ENCODE assay signal across 20 cellular contexts in genomic region chr20:17605131-17605660, GRCh38. TPM values are rescaled to one million over a fixed set of nuclear protein-coding genes. Genes with fewer than 3 reads are reported as not detected.
A peak's percentile ranks its signal among the peaks of the same experiment; 100 is the strongest.
DNase-seq lines count a peak whose midpoint lies in the region; ATAC-seq and TF ChIP-seq lines count a peak whose summit lies in the region.
"Had no signal": no experiment of that assay in that cellular context is flagged by ENCODE, and none has a peak within 500 bp of the region (broad histone marks: within the 10 kb centered on the region; RNA-seq: fewer than 3 reads in every experiment).

No MANE protein-coding gene starts in this region.

- peaks cover 29% of the 10 kb centered on the region for H3K4me1 Mint-ChIP-seq in WTC11

- peak overlapping the region; percentile 67 to 68 for H3K27ac ChIP-seq in liver (ENCODE audit: low read depth in 1 of 2, low read length in 2 of 2)
- peak overlapping the region; percentile 8 for H3K27ac ChIP-seq in rectal smooth muscle tissue (ENCODE audit: low read depth, low read length)
- H3K27ac ChIP-seq: BLaER1, SJCRH30 had no signal

- POLR2A ChIA-PET in WTC11 (lab: Charles Lee) = no interaction called here

- CTCF ChIA-PET in WTC11 (lab: Charles Lee) = interaction anchor here (0.6 to 1.1 kb wide), 3 partner anchors 11 to 13 kb away, joined by 3 to 5 read pairs (median 4); no protein-coding TSS in a partner anchor

- H3K9me3 Mint-ChIP-seq in WTC11 = no peaks in the 10 kb centered on the region

- H3K4me3 ChIP-seq in liver (ENCODE audit: low read depth in 1 of 3, low read length in 3 of 3) (peak overlapping the region in 1 of 3 donors; percentile 29), rectal smooth muscle tissue (ENCODE audit: low read length) (no peak overlapping the region)
- H3K4me3 ChIP-seq: BLaER1, SJCRH30 had no signal

- H3K9me3 ChIP-seq in liver (ENCODE audit: control insufficient read depth in 4 of 4, low read length in 3 of 4) = no peaks in the 10 kb centered on the region
- H3K9me3 ChIP-seq: BLaER1, SJCRH30 had no signal

- TF ChIP-seq RAD21 in liver (IDR thresholded peaks at IDR 0.05) = peak; percentile 51 to 55

- H3K27me3 Mint-ChIP-seq in WTC11 (ENCODE audit: low read depth) = no peaks in the 10 kb centered on the region

- H3K9ac ChIP-seq in liver (ENCODE audit: low read depth in 1 of 2, low read length in 2 of 2) (no peak overlapping the region), rectal smooth muscle tissue (ENCODE audit: low read length) (no peak overlapping the region)
- H3K9ac ChIP-seq: BLaER1 had no signal

- H3K4me1 ChIP-seq in liver (ENCODE audit: control insufficient read depth in 4 of 4, insufficient read depth in 4 of 4, low read length in 3 of 4) = peaks cover 2 to 32% (median 24%) of the 10 kb centered on the region in 4 donors
- H3K4me1 ChIP-seq in rectal smooth muscle tissue (ENCODE audit: control insufficient read depth, insufficient read depth, low read length) = peaks cover 26% of the 10 kb centered on the region
- H3K4me1 ChIP-seq: SJCRH30 had no signal

- DNase-seq in Caki2 (ENCODE audit: low read depth) = peak; percentile 77
- no peak for DNase-seq in WTC11 (ENCODE audit: low spot score)
- DNase-seq in superior temporal gyrus (ENCODE audit: extremely low spot score) = no peak
- no peak for DNase-seq in AG08396 (ENCODE audit: low spot score)
- no peak for DNase-seq in stimulated activated CD4-positive, alpha-beta T cell treated with anti-CD3 and anti-CD28 coated beads, Interleukin-12 subunit alpha, Interleukin-12 subunit beta, amount 100 ng/mL, for 4 hours
- DNase-seq: activated CD8-positive, alpha-beta T cell treated with anti-CD3 and anti-CD28 coated beads, Interleukin-2, amount 10 ng/mL, durations not matched to agents 7 days and 5 days; amygdala; erythroblast; head of caudate nucleus; KBM-7; NCI-H1105 treated with DMSO at 0.1 percent for 48 hours; NK-92 treated with Interleukin-12 subunit alpha and Interleukin-12 subunit beta, amount 100 ng/mL, for 24 hours; SJCRH30; stimulated activated naive CD4-positive, alpha-beta T cell treated with Interleukin-2 at 50 U/mL for 16 hours; T1000 had no signal

- no peak overlapping the region for H3K4me3 Mint-ChIP-seq in WTC11
- H3K4me3 Mint-ChIP-seq: activated CD8-positive, alpha-beta T cell treated with anti-CD3 and anti-CD28 coated beads, Interleukin-2, amount 10 ng/mL, durations not matched to agents 7 days and 5 days had no signal

- ATAC-seq in WTC11 (no peak), GM18909 (IDR thresholded peaks at IDR 0.05; ENCODE audit: poor library complexity, unreplicated experiment) (no peak)
- ATAC-seq: activated CD8-positive, alpha-beta T cell treated with anti-CD3 and anti-CD28 coated beads, Interleukin-2, amount 10 ng/mL, durations not matched to agents 7 days and 5 days; HCT116 had no signal

- in situ Hi-C loops in Caki2 (cut with HindIII; ENCODE audit: low pct_unique_long_range_greater_than_20kb, low sequenced_read_pairs) = no loop called here

- peaks cover 5% of the 10 kb centered on the region; the same call in 1 of the 2 replicates for H3K36me3 Mint-ChIP-seq in WTC11

- H3K27me3 ChIP-seq in liver (ENCODE audit: control insufficient read depth in 4 of 4, insufficient read depth in 4 of 4, low read length in 3 of 4) (no peaks in the 10 kb centered on the region), rectal smooth muscle tissue (ENCODE audit: control insufficient read depth, insufficient read depth, low read length) (no peaks in the 10 kb centered on the region)
- H3K27me3 ChIP-seq: BLaER1, SJCRH30 had no signal

- H3K36me3 ChIP-seq in liver (ENCODE audit: control insufficient read depth in 4 of 4, insufficient read depth in 3 of 4, low read depth in 1 of 4, low read length in 3 of 4) = peaks cover 0 to 5% (median 0%) of the 10 kb centered on the region in 4 donors
- H3K36me3 ChIP-seq in rectal smooth muscle tissue (ENCODE audit: control insufficient read depth, insufficient read depth, low read length) = peaks cover 11% of the 10 kb centered on the region

- WGBS in liver = 30% methylated on average over 5 of the region's 5 CpGs

- peak overlapping the region; percentile 38 for H3K27ac Mint-ChIP-seq in WTC11
- H3K27ac Mint-ChIP-seq: activated CD8-positive, alpha-beta T cell treated with anti-CD3 and anti-CD28 coated beads, Interleukin-2, amount 10 ng/mL, durations not matched to agents 7 days and 5 days had no signal

- TF ChIP-seq CTCF in WTC11 (IDR thresholded peaks at IDR 0.05) (no peak), liver (IDR thresholded peaks at IDR 0.05; ENCODE audit: low read depth, low read length, missing input control) (no peak)

TF ChIP-seq in WTC11, 78 proteins besides CTCF, POLR2A, EP300 and RAD21 (continues in another document):
- TF ChIP-seq GABPB1 (CRISPR knock-in tag; IDR thresholded peaks at IDR 0.05) (0 out of 2 replicates have a peak, but pooled peaks have one; percentile 8), CREB1 (CRISPR knock-in tag; IDR thresholded peaks at IDR 0.05) (no peak), AR (CRISPR knock-in tag; IDR thresholded peaks at IDR 0.05) (no peak), SOX15 (CRISPR knock-in tag; IDR thresholded peaks at IDR 0.05) (no peak), MYBL2 (CRISPR knock-in tag; IDR thresholded peaks at IDR 0.05) (no peak)

TF ChIP-seq in liver, 16 proteins besides CTCF, POLR2A, EP300 and RAD21:
- peak in 1 of 2 donors; percentile 16 for TF ChIP-seq EGR1 (IDR thresholded peaks at IDR 0.05; ENCODE audit: low read depth in 2 of 2)
- TF ChIP-seq MAX (IDR thresholded peaks at IDR 0.05) = peak; percentile 69
- peak; percentile 29 for TF ChIP-seq REST (IDR thresholded peaks at IDR 0.05)
- TF ChIP-seq SP1 (IDR thresholded peaks at IDR 0.05) = peak; percentile 52
- TF ChIP-seq NR2F2 (IDR thresholded peaks at IDR 0.05) = peak; percentile 9
- TF ChIP-seq FOXA2 (IDR thresholded peaks at IDR 0.05) = peak; percentile 83
- no peak for TF ChIP-seq TAF1 (conservative IDR thresholded peaks at IDR 0.05)
- TF ChIP-seq YY1 (IDR thresholded peaks at IDR 0.05) = peak; percentile 85
- peak; percentile 34 to 53 for TF ChIP-seq HNF4A (conservative IDR thresholded peaks at IDR 0.05)
- peak; percentile 87 for TF ChIP-seq FOXA1 (IDR thresholded peaks at IDR 0.05)
- no peak for TF ChIP-seq GABPA (IDR thresholded peaks at IDR 0.05 in 1 of 2, conservative IDR thresholded peaks at IDR 0.05 in 1 of 2)
- no peak for TF ChIP-seq ATF3 (IDR thresholded peaks at IDR 0.05)
- TF ChIP-seq JUND (IDR thresholded peaks at IDR 0.05) = no peak
- TF ChIP-seq HNF4G (IDR thresholded peaks at IDR 0.05) = no peak
- TF ChIP-seq RXRA (IDR thresholded peaks at IDR 0.05) = peak; percentile 50 to 69
- TF ChIP-seq ZBTB33 (IDR thresholded peaks at IDR 0.05) = peak; percentile 34
TF ChIP-seq in liver: peak in this region for 11.

RNA-seq across cellular contexts. Expression of gene DSTN, which starts 35.3 kb away (rescaled TPM):
- 935 and 1,047 TPM in 2 replicates for total RNA-seq in Caki2 (2014; rRNA removed; shearing (Covaris generic); ENCODE audit: low replicate concordance)
- total RNA-seq in WTC11 (2021) = 145 to 153 TPM (median 149 TPM) in 3 replicates
- 10 to 100 TPM; 39.9 to 82.7 TPM for total RNA-seq in liver
- 100 to 1,000 TPM; 133 to 137 TPM for polyA plus RNA-seq in liver
